ENCODE assay signal across 21 cellular contexts in genomic region chr3:192108820-192109219, GRCh38.
DNase-seq lines count a peak whose midpoint lies in the region; ATAC-seq, FAIRE-seq and TF ChIP-seq lines count a peak whose summit lies in the region.
"Had no signal": no experiment of that assay in that cellular context is flagged by ENCODE, and none has a peak within 500 bp of the region (broad histone marks: within the 10 kb centered on the region; RNA-seq: fewer than 3 reads in every experiment).

No MANE protein-coding gene starts in this region.

- no peak overlapping the region for H3K4ac ChIP-seq in mesendoderm (ENCODE audit: low read depth, low read length)

- no peak for TF ChIP-seq CTCF in coronary artery (IDR thresholded peaks at IDR 0.05)

- no peak overlapping the region for H4K5ac ChIP-seq in mesendoderm (ENCODE audit: low read length)

- H3K27me3 ChIP-seq in mesendoderm (ENCODE audit: insufficient read depth, low read length, poor library complexity), result no peaks in the 10 kb centered on the region
- H3K27me3 ChIP-seq: BLaER1 had no signal

- no peak for TF ChIP-seq POLR2A in GM12891 (IDR thresholded peaks at IDR 0.05; ENCODE audit: low read depth, low read length)

- H3K27ac ChIP-seq in mesendoderm (ENCODE audit: low read depth, low read length) (no peak overlapping the region), coronary artery (no peak overlapping the region)
- H3K27ac ChIP-seq: 22Rv1, BLaER1, C4-2B had no signal

- H4K8ac ChIP-seq in mesendoderm (ENCODE audit: low read depth, low read length), result no peak overlapping the region

- peak overlapping the region; percentile 90 for H3K18ac ChIP-seq in mesendoderm (ENCODE audit: low read length)

- H3K4me2 ChIP-seq in mesendoderm (ENCODE audit: low read length), result no peak overlapping the region
- H3K4me2 ChIP-seq: BLaER1, GM23338 had no signal

- no peak overlapping the region for H2AK5ac ChIP-seq in mesendoderm (ENCODE audit: low read length)

- H3K36me3 ChIP-seq in mesendoderm (ENCODE audit: control insufficient read depth, insufficient read depth, low read length), result no peaks in the 10 kb centered on the region
- H3K36me3 ChIP-seq: BLaER1 had no signal

- H3K23ac ChIP-seq in mesendoderm (ENCODE audit: low read length), result no peak overlapping the region

- H3K56ac ChIP-seq in mesendoderm (ENCODE audit: low read length), result no peak overlapping the region

- peak overlapping the region; percentile 19 for H2BK15ac ChIP-seq in mesendoderm (replicated peaks; ENCODE audit: low read depth)

- H3K4me1 ChIP-seq in mesendoderm (ENCODE audit: control insufficient read depth, low read depth, low read length), result no peaks in the 10 kb centered on the region
- H3K4me1 ChIP-seq: BLaER1, Caco-2 had no signal

- DNase-seq in GM12891 (ENCODE audit: insufficient read length, low spot score) (no peak), NCI-H226 (peak; percentile 46), NCI-H82 treated with DMSO at 0.1 percent for 48 hours (lab: John Stamatoyannopoulos, UW; ENCODE audit: unreplicated experiment) (peak; percentile 40), mesendoderm (peak; percentile 65), RKO (ENCODE audit: low spot score) (no peak), left lobe of liver (ENCODE audit: low spot score) (no peak), coronary artery (ENCODE audit: low spot score) (no peak)
- DNase-seq: Caco-2; CD4-positive, CD25-positive, alpha-beta regulatory T cell; CD8-positive, alpha-beta T cell; DMS153; EL; GDM1; H9 had no signal

- no peak overlapping the region for H2BK5ac ChIP-seq in mesendoderm (ENCODE audit: low read length)

- H3K79me2 ChIP-seq in mesendoderm (ENCODE audit: control insufficient read depth, insufficient read depth, low read length), result no peaks in the 10 kb centered on the region

- FAIRE-seq in GM12891 (lab: Jason Lieb, UNC), result no peak
- FAIRE-seq: A204.1, GM12892 had no signal

- peak overlapping the region; percentile 74 for H2BK120ac ChIP-seq in mesendoderm (ENCODE audit: low read depth, low read length)

- H3K4me3 ChIP-seq in mesendoderm (ENCODE audit: low read length) (no peak overlapping the region), coronary artery (no peak overlapping the region)
- H3K4me3 ChIP-seq: BLaER1, GM23338 had no signal

- no peak overlapping the region for H3K9ac ChIP-seq in mesendoderm (ENCODE audit: low read length)
- H3K9ac ChIP-seq: BLaER1 had no signal

- no peak for ATAC-seq in left lobe of liver
- ATAC-seq: CD8-positive, alpha-beta T cell; GM23338; HCT116 had no signal

- H3K79me1 ChIP-seq in mesendoderm (ENCODE audit: low read length), result no peaks in the 10 kb centered on the region

TF ChIP-seq in GM12891, 5 proteins besides CTCF, POLR2A, EP300 and RAD21:
- TF ChIP-seq SPI1 (IDR thresholded peaks at IDR 0.05; ENCODE audit: low read depth, low read length) (peak; percentile 33; the same call in 1 of the 2 replicates), POLR2AphosphoS5 (IDR thresholded peaks at IDR 0.05; ENCODE audit: low read depth, low read length) (no peak)

Comparison
In these comparisons a context has a peak if more than half of its experiments do, and no peak if none do; other contexts are left out.
1. DNase-seq: peak in NCI-H226 (single experiment), NCI-H82 treated with DMSO at 0.1 percent for 48 hours (single experiment) and mesendoderm (single experiment); none in GM12891 (single experiment), RKO (single experiment), left lobe of liver (single experiment) and coronary artery (single experiment).